Comparison of ENCODE assay signal across 1 cellular context in the genomic region with DNA sequence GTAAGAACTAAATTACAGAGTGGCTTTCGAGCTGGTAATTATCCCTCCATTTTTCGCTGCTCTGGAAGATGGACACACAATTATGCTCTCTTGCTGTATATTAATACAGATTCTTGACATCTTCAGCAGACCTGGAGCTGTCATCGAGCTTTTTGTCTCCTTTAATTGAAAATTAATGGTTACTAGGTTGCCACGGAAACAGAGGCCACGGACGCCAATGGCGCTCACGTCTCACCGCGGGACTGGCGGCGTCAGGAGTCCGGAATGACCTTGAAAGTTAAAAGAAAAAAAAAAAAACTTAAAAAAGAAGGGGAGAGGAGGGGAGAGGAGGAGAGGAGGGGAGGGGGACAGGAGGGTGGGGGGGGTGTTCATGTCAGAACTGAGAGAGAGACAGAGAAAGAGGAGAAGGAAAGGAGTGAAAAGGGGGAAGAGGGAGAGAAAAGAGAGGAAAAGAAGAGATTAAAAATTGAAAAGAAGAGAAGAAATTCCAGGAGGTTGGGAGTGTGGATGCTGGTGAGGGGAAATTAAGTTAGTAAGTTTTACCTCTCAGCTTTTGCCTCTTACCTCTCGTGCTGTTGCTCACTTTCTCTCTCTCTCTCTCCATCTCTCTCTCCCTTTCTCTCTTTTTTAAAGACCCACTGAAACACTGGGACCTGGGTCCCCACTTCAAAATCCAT.
TF ChIP-seq lines count a peak whose summit lies in the region.

No MANE protein-coding gene starts in this region.

TF ChIP-seq in HepG2, 621 proteins besides CTCF, POLR2A, EP300 and RAD21 (continued from another document):
- TF ChIP-seq, protein P1, sequence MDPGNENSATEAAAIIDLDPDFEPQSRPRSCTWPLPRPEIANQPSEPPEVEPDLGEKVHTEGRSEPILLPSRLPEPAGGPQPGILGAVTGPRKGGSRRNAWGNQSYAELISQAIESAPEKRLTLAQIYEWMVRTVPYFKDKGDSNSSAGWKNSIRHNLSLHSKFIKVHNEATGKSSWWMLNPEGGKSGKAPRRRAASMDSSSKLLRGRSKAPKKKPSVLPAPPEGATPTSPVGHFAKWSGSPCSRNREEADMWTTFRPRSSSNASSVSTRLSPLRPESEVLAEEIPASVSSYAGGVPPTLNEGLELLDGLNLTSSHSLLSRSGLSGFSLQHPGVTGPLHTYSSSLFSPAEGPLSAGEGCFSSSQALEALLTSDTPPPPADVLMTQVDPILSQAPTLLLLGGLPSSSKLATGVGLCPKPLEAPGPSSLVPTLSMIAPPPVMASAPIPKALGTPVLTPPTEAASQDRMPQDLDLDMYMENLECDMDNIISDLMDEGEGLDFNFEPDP (CRISPR knock-in tag; conservative IDR thresholded peaks at IDR 0.05): 0 out of 2 replicates have a peak, but pooled peaks have one; percentile 32
- TF ChIP-seq CHD4 (IDR thresholded peaks at IDR 0.05; ENCODE audit: borderline replicate concordance, low read length) (peak; percentile 7; the same call in 1 of the 2 replicates), PCBP2 (optimal IDR thresholded peaks at IDR 0.05; ENCODE audit: low read depth, low read length, poor library complexity, severe bottlenecking) (peak; percentile 71)
